In genomic region chr5:32153723-32154122, GRCh38 we compare ENCODE assay signal across 14 cellular contexts. TPM values are rescaled to one million over a fixed set of nuclear protein-coding genes. Genes with fewer than 3 reads are reported as not detected.
DNase-seq lines count a peak whose midpoint lies in the region; ATAC-seq and TF ChIP-seq lines count a peak whose summit lies in the region.
"Had no signal": no experiment of that assay in that cellular context is flagged by ENCODE, and none has a peak within 500 bp of the region (broad histone marks: within the 10 kb centered on the region; RNA-seq: fewer than 3 reads in every experiment).

No MANE protein-coding gene starts in this region.

- peaks cover 54% of the 10 kb centered on the region for H3K4me1 Mint-ChIP-seq in stimulated activated naive CD8-positive, alpha-beta T cell treated with anti-CD3 and anti-CD28 coated beads, Interleukin-15, Interleukin-2, amounts not matched to agents 100 ng/mL and 50 ng/mL, for 24 hours (ENCODE audit: low read depth)
- peaks cover 31% of the 10 kb centered on the region for H3K4me1 Mint-ChIP-seq in stimulated activated naive CD8-positive, alpha-beta T cell treated with anti-CD3 and anti-CD28 coated beads, Interleukin-15, amount 100 ng/mL, for 72 hours

- H3K79me2 ChIP-seq in hepatocyte: peaks cover 100% of the 10 kb centered on the region

- no peak for TF ChIP-seq CTCF in body of pancreas (IDR thresholded peaks at IDR 0.05)
- no peak for TF ChIP-seq CTCF in hepatocyte (IDR thresholded peaks at IDR 0.05; ENCODE audit: poor library complexity)

- H3K9me3 ChIP-seq in body of pancreas (no peaks in the 10 kb centered on the region), hepatocyte (ENCODE audit: low read depth) (no peaks in the 10 kb centered on the region), aorta (ENCODE audit: control insufficient read depth, low read length) (no peaks in the 10 kb centered on the region)

- 16 to 17% methylated on average over 3 of the region's 3 CpGs for WGBS in body of pancreas, 2 donors
- WGBS in hepatocyte (ENCODE audit: low lambda C conversion rate, missing lambda C conversion rate): 63% methylated on average over 3 of the region's 3 CpGs
- WGBS in aorta, 2 donors: 4 to 12% methylated on average over 3 of the region's 3 CpGs

- peak overlapping the region; percentile 20 for H3K27ac Mint-ChIP-seq in stimulated activated naive CD8-positive, alpha-beta T cell treated with anti-CD3 and anti-CD28 coated beads, Interleukin-15, Interleukin-2, amounts not matched to agents 100 ng/mL and 50 ng/mL, for 24 hours
- H3K27ac Mint-ChIP-seq in stimulated activated naive CD8-positive, alpha-beta T cell treated with anti-CD3 and anti-CD28 coated beads, Interleukin-15, amount 100 ng/mL, for 72 hours: no peak overlapping the region

- no peak overlapping the region for H3K4me3 Mint-ChIP-seq in stimulated activated naive CD8-positive, alpha-beta T cell treated with anti-CD3 and anti-CD28 coated beads, Interleukin-15, Interleukin-2, amounts not matched to agents 100 ng/mL and 50 ng/mL, for 24 hours
- no peak overlapping the region for H3K4me3 Mint-ChIP-seq in stimulated activated naive CD8-positive, alpha-beta T cell treated with anti-CD3 and anti-CD28 coated beads, Interleukin-15, amount 100 ng/mL, for 72 hours
- H3K4me3 Mint-ChIP-seq: T-cell had no signal

- no peak for TF ChIP-seq POLR2A in body of pancreas (IDR thresholded peaks at IDR 0.05)

- H3K27me3 ChIP-seq in body of pancreas (no peaks in the 10 kb centered on the region), hepatocyte (no peaks in the 10 kb centered on the region), aorta (ENCODE audit: control insufficient read depth in 1 of 2, insufficient read depth in 2 of 2, low read length in 1 of 2) (no peaks in the 10 kb centered on the region)

- no peaks in the 10 kb centered on the region for H3K9me2 ChIP-seq in hepatocyte (replicated peaks; ENCODE audit: insufficient read depth)

- H3K27ac ChIP-seq in body of pancreas (peak overlapping the region in 2 of 4 donors; percentile 7 to 52), hepatocyte (no peak overlapping the region), aorta (ENCODE audit: low read depth in 1 of 2, low read length in 2 of 2) (no peak overlapping the region)

- H3K27me3 Mint-ChIP-seq in stimulated activated naive CD8-positive, alpha-beta T cell treated with anti-CD3 and anti-CD28 coated beads, Interleukin-15, Interleukin-2, amounts not matched to agents 100 ng/mL and 50 ng/mL, for 24 hours: no peaks in the 10 kb centered on the region
- H3K27me3 Mint-ChIP-seq in stimulated activated naive CD8-positive, alpha-beta T cell treated with anti-CD3 and anti-CD28 coated beads, Interleukin-15, amount 100 ng/mL, for 72 hours: no peaks in the 10 kb centered on the region
- H3K27me3 Mint-ChIP-seq: T-cell had no signal

- no peak overlapping the region for H3K4me3 ChIP-seq in body of pancreas
- H3K4me3 ChIP-seq in hepatocyte: no peak overlapping the region
- no peak overlapping the region for H3K4me3 ChIP-seq in aorta (ENCODE audit: low read length in 2 of 2)

- H3K36me3 Mint-ChIP-seq in stimulated activated naive CD8-positive, alpha-beta T cell treated with anti-CD3 and anti-CD28 coated beads, Interleukin-15, Interleukin-2, amounts not matched to agents 100 ng/mL and 50 ng/mL, for 24 hours (ENCODE audit: low read depth): peaks cover 36% of the 10 kb centered on the region

- ATAC-seq in stimulated activated naive CD8-positive, alpha-beta T cell treated with anti-CD3 and anti-CD28 coated beads, Interleukin-15, amount 100 ng/mL, for 72 hours: no peak
- ATAC-seq in body of pancreas (peak; percentile 70), aorta (ENCODE audit: low FRiP score) (peak; percentile 23), HG02610 (IDR thresholded peaks at IDR 0.05; ENCODE audit: unreplicated experiment) (no peak)
- ATAC-seq: T-cell had no signal

- no peaks in the 10 kb centered on the region for H3K9me3 Mint-ChIP-seq in stimulated activated naive CD8-positive, alpha-beta T cell treated with anti-CD3 and anti-CD28 coated beads, Interleukin-15, Interleukin-2, amounts not matched to agents 100 ng/mL and 50 ng/mL, for 24 hours
- H3K9me3 Mint-ChIP-seq in stimulated activated naive CD8-positive, alpha-beta T cell treated with anti-CD3 and anti-CD28 coated beads, Interleukin-15, amount 100 ng/mL, for 72 hours: no peaks in the 10 kb centered on the region
- H3K9me3 Mint-ChIP-seq: T-cell had no signal

- peak overlapping the region; percentile 13 for H3K4me2 ChIP-seq in hepatocyte

- no peak overlapping the region for H2AFZ ChIP-seq in hepatocyte

- peaks cover 98% of the 10 kb centered on the region for H4K20me1 ChIP-seq in hepatocyte (ENCODE audit: insufficient read depth, poor library complexity, severe bottlenecking)

- peaks cover 78% of the 10 kb centered on the region for H3K4me1 ChIP-seq in body of pancreas
- H3K4me1 ChIP-seq in hepatocyte (ENCODE audit: insufficient read depth): peaks cover 8% of the 10 kb centered on the region
- H3K4me1 ChIP-seq in aorta (ENCODE audit: control insufficient read depth in 1 of 2, insufficient read depth in 2 of 2, low read length in 2 of 2): peaks cover 3% of the 10 kb centered on the region in 2 donors

- intact Hi-C loops in body of pancreas (cut with DNase I) (no loop called here), aorta (cut with DNase I) (no loop called here)

- DNase-seq in stimulated activated naive CD8-positive, alpha-beta T cell treated with anti-CD3 and anti-CD28 coated beads, Interleukin-15, amount 100 ng/mL, for 72 hours: no peak
- DNase-seq in body of pancreas (peak in 1 of 4 donors; percentile 18), hepatocyte (ENCODE audit: low spot score) (no peak), aorta (no peak), NCI-H510A (lab: John Stamatoyannopoulos, UW) (no peak), NCI-H1092 (lab: John Stamatoyannopoulos, UW) (no peak)
- DNase-seq: amygdala; foreskin fibroblast; NCI-H1417 treated with DMSO at 0.1 percent for 48 hours; NCI-H446; stimulated activated CD4-positive, alpha-beta T cell treated with anti-CD3 and anti-CD28 coated beads, Interleukin-12 subunit alpha, Interleukin-12 subunit beta, amount 100 ng/mL, for 4 hours; T-cell had no signal

- H3K36me3 ChIP-seq in body of pancreas (replicated peaks in 1 of 2; ENCODE audit: insufficient read depth in 1 of 2, low read depth in 2 of 2) (no peaks in the 10 kb centered on the region), hepatocyte (replicated peaks; ENCODE audit: insufficient read depth, low read depth) (no peaks in the 10 kb centered on the region), aorta (ENCODE audit: control insufficient read depth in 1 of 2, insufficient read depth in 2 of 2, low read length in 1 of 2) (no peaks in the 10 kb centered on the region)

RNA-seq across cellular contexts. Expression of gene GOLPH3, which starts 20.4 kb away (rescaled TPM):
- 10 to 100 TPM; 74.2 to 78.4 TPM for total RNA-seq in body of pancreas
- 115 and 122 TPM in 2 replicates for total RNA-seq in hepatocyte
- polyA plus RNA-seq in hepatocyte: 122 and 145 TPM in 2 replicates
- 10 to 100 TPM; 84.9 to 92.0 TPM for total RNA-seq in aorta
- polyA plus RNA-seq in aorta: 10 to 100 TPM; 57.0 to 63.2 TPM

Comparison
In these comparisons a context has a peak if more than half of its experiments do, and no peak if none do; other contexts are left out.
1. ATAC-seq: peak in body of pancreas (single experiment) and aorta (single experiment); none in stimulated activated naive CD8-positive, alpha-beta T cell treated with anti-CD3 and anti-CD28 coated beads, Interleukin-15, amount 100 ng/mL, for 72 hours (single experiment) and HG02610 (single experiment).